ENCODE assay signal across 3 cellular contexts in genomic region chr6:51574040-51574439, GRCh38.
"Had no signal": no experiment of that assay in that cellular context is flagged by ENCODE, and none has a peak within 500 bp of the region (broad histone marks: within the 10 kb centered on the region; RNA-seq: fewer than 3 reads in every experiment).

No MANE protein-coding gene starts in this region.

- DNase-seq: GDM1, GF-D8 had no signal

- H3K4me3 ChIP-seq: GM12878 had no signal

- ATAC-seq: GM12878 had no signal
